26 cellular contexts compared by ENCODE assay signal in the genomic region with DNA sequence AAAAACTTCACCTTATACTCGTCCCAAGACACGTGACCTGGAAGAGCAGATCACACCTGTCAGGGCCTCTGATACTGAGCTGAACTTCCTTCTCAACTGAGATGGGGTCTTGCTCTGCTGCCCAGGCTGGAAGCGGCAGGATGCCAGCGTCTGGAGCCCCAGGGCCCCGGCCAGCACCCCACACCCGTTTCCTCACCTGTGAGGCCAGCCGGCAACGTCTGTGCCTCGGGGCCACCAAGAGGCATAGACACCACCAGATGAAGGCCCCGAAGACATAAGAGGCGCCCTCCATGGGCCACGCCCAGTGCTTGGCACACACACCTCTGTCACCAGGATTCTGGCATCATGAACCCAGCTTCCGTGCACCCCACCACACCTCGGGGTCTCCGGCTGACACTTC. TPM values are rescaled to one million over a fixed set of nuclear protein-coding genes. Genes with fewer than 3 reads are reported as not detected.
"Had no signal": no experiment of that assay in that cellular context is flagged by ENCODE, and none has a peak within 500 bp of the region (broad histone marks: within the 10 kb centered on the region; RNA-seq: fewer than 3 reads in every experiment).

No MANE protein-coding gene starts in this region.

- H3K4me3 Mint-ChIP-seq: activated naive CD8-positive, alpha-beta T cell; activated T-cell treated with anti-CD3 and anti-CD28 coated beads, Interleukin-2, amount 50 U/mL, for 72 hours; memory B cell; T-cell; type B pancreatic cell had no signal

- ATAC-seq: activated T-cell treated with anti-CD3 and anti-CD28 coated beads, Interleukin-2, amount 50 U/mL, for 72 hours; effector memory CD8-positive, alpha-beta T cell; gastrocnemius medialis; sciatic nerve; SK-N-SH treated with all-trans-retinoic acid at 6 μM for 48 hours; T-cell had no signal

- DNase-seq: activated CD4-positive, alpha-beta T cell treated with anti-CD3 and anti-CD28 coated beads for 4 hours; activated CD4-positive, alpha-beta T cell treated with anti-CD3 and anti-CD28 coated beads, Interleukin-2, amount 50 U/mL, for 48 hours; activated gamma-delta T cell treated with Interleukin-2 at 50 U/mL for 16 hours; activated T-cell treated with anti-CD3 and anti-CD28 coated beads, Interleukin-2, amount 50 U/mL, for 72 hours; adrenal gland; brain microvascular endothelial cell; caudate nucleus; dorsolateral prefrontal cortex; effector memory CD8-positive, alpha-beta T cell; gastrocnemius medialis; head of caudate nucleus; islet precursor cell; left colon; small intestine; stimulated activated CD4-positive, alpha-beta T cell treated with anti-CD3 and anti-CD28 coated beads, Interleukin-2, amount 100 ng/mL, for 24 hours; stimulated activated naive CD4-positive, alpha-beta T cell; T-cell; testis had no signal

- H3K27me3 Mint-ChIP-seq: activated naive CD8-positive, alpha-beta T cell; effector memory CD8-positive, alpha-beta T cell; memory B cell; T-cell; type B pancreatic cell had no signal

- H3K27ac Mint-ChIP-seq: activated naive CD8-positive, alpha-beta T cell; memory B cell; T-cell; type B pancreatic cell had no signal

- H3K9me3 Mint-ChIP-seq: activated T-cell treated with anti-CD3 and anti-CD28 coated beads, Interleukin-2, amount 50 U/mL, for 72 hours; effector memory CD8-positive, alpha-beta T cell; memory B cell; T-cell; type B pancreatic cell had no signal

RNA-seq across cellular contexts. Expression of a gene that starts 9.4 kb away (rescaled TPM):
- total RNA-seq: renal cortical epithelial cell had no signal
- polyA plus RNA-seq: neural cell had no signal

RNA-seq across cellular contexts. Expression of a gene that starts 16.9 kb away (rescaled TPM):
- total RNA-seq: ascending aorta, gastrocnemius medialis, testis had no signal
- polyA plus RNA-seq: neural cell had no signal

RNA-seq across cellular contexts. Expression of a gene that starts 23.2 kb away (rescaled TPM):
- total RNA-seq: ascending aorta had no signal
